ENCODE assay signal across 8 cellular contexts in genomic region chr6:100228437-100229424, GRCh38.
DNase-seq lines count a peak whose midpoint lies in the region; ATAC-seq, FAIRE-seq and TF ChIP-seq lines count a peak whose summit lies in the region.

No MANE protein-coding gene starts in this region.

- peaks cover 2% of the 10 kb centered on the region for H3K9me3 Mint-ChIP-seq in activated naive CD8-positive, alpha-beta T cell treated with anti-CD3 and anti-CD28 coated beads for 36 hours

- H3K27me3 ChIP-seq in RWPE2 (ENCODE audit: insufficient read depth, poor library complexity, severe bottlenecking): no peaks in the 10 kb centered on the region
- H3K27me3 ChIP-seq in heart right ventricle: peaks cover 0 to 6% (median 0%) of the 10 kb centered on the region in 7 donors

- H3K27ac ChIP-seq in RWPE2 (ENCODE audit: poor library complexity, severe bottlenecking): peak overlapping the region; percentile 23
- H3K27ac ChIP-seq in heart right ventricle: peak overlapping the region in 3 of 10 donors; percentile 7 to 54 (median 10)

- peaks cover 3% of the 10 kb centered on the region for H3K4me1 Mint-ChIP-seq in activated naive CD8-positive, alpha-beta T cell treated with anti-CD3 and anti-CD28 coated beads for 36 hours

- no peaks in the 10 kb centered on the region for H3K36me3 Mint-ChIP-seq in activated naive CD8-positive, alpha-beta T cell treated with anti-CD3 and anti-CD28 coated beads for 36 hours

- H3K4me1 ChIP-seq in RWPE2 (ENCODE audit: insufficient read depth, poor library complexity, severe bottlenecking) (peaks cover 8% of the 10 kb centered on the region), heart right ventricle (peaks cover 0 to 11% (median 0%) of the 10 kb centered on the region in 9 donors)

- FAIRE-seq in HTR-8/SVneo (lab: Jason Lieb, UNC): peak; percentile 80

- peak overlapping the region; percentile 21 for H3K4me3 ChIP-seq in RWPE2 (ENCODE audit: severe bottlenecking)
- peak overlapping the region in 9 of 10 donors; percentile 20 to 56 (median 49) for H3K4me3 ChIP-seq in heart right ventricle

- peak; percentile 54 for DNase-seq in DMS53 treated with DMSO at 0.1 percent for 48 hours (lab: John Stamatoyannopoulos, UW; ENCODE audit: unreplicated experiment)
- DNase-seq in HTR-8/SVneo (ENCODE audit: insufficient read length, low spot score): peak; percentile 53
- peak; percentile 80 for DNase-seq in RWPE2 (ENCODE audit: low spot score)
- peak; percentile 44 for DNase-seq in activated naive CD8-positive, alpha-beta T cell treated with anti-CD3 and anti-CD28 coated beads for 36 hours
- DNase-seq in heart right ventricle: peak; percentile 40 to 68
- DNase-seq in posterior cingulate gyrus: peak; percentile 9 to 87 (median 32)
- no peak for DNase-seq in cerebellar nuclear complex (lab: John Stamatoyannopoulos, UW)

- H3K4me3 Mint-ChIP-seq in activated naive CD8-positive, alpha-beta T cell treated with anti-CD3 and anti-CD28 coated beads for 36 hours: no peak overlapping the region

- intact Hi-C loops in heart right ventricle (cut with DNase I): no loop called here
- intact Hi-C loops in posterior cingulate gyrus (cut with DNase I): no loop called here

- peak; percentile 99 for ATAC-seq in GM21447 (IDR thresholded peaks at IDR 0.05; ENCODE audit: unreplicated experiment)
- ATAC-seq in RWPE2 (ENCODE audit: low read depth): peak; percentile 94
- ATAC-seq in heart right ventricle: peak; percentile 73 to 99 (median 96)

- H3K27me3 Mint-ChIP-seq in activated naive CD8-positive, alpha-beta T cell treated with anti-CD3 and anti-CD28 coated beads for 36 hours: peaks cover 40% of the 10 kb centered on the region

- H3K36me3 ChIP-seq in RWPE2 (ENCODE audit: low read depth): no peaks in the 10 kb centered on the region
- no peaks in the 10 kb centered on the region for H3K36me3 ChIP-seq in heart right ventricle

- WGBS in heart right ventricle, 2 donors: 9% methylated on average over 38 of the region's 38 CpGs

- peak; percentile 5 for TF ChIP-seq CTCF in RWPE2 (IDR thresholded peaks at IDR 0.05; ENCODE audit: poor library complexity, severe bottlenecking)
- TF ChIP-seq CTCF in heart right ventricle (IDR thresholded peaks at IDR 0.05): peak in 3 of 9 donors; percentile 6 to 11 (median 9)

- H3K27ac Mint-ChIP-seq in activated naive CD8-positive, alpha-beta T cell treated with anti-CD3 and anti-CD28 coated beads for 36 hours: no peak overlapping the region

- no peaks in the 10 kb centered on the region for H3K9me3 ChIP-seq in RWPE2 (ENCODE audit: severe bottlenecking)
- H3K9me3 ChIP-seq in heart right ventricle: peaks cover 0 to 3% (median 0%) of the 10 kb centered on the region in 11 donors

Comparison
In these comparisons a context has a peak if more than half of its experiments do, and no peak if none do; other contexts are left out.
1. DNase-seq: peak in DMS53 treated with DMSO at 0.1 percent for 48 hours (single experiment), HTR-8/SVneo (single experiment), RWPE2 (single experiment), activated naive CD8-positive, alpha-beta T cell treated with anti-CD3 and anti-CD28 coated beads for 36 hours (single experiment), heart right ventricle (2 of 2) and posterior cingulate gyrus (10 of 10); none in cerebellar nuclear complex (0 of 2).
2. Peak in every context shown above with its lines, with median percentiles within 50 percentile points of each other: ATAC-seq.